15 cellular contexts compared by ENCODE assay signal in genomic region chr16:83011939-83012338, GRCh38.
DNase-seq lines count a peak whose midpoint lies in the region; ATAC-seq and TF ChIP-seq lines count a peak whose summit lies in the region.
"Had no signal": no experiment of that assay in that cellular context is flagged by ENCODE, and none has a peak within 500 bp of the region (broad histone marks: within the 10 kb centered on the region; RNA-seq: fewer than 3 reads in every experiment).

No MANE protein-coding gene starts in this region.

- H3K9me3 Mint-ChIP-seq in chondrocyte (ENCODE audit: low read depth) (no peaks in the 10 kb centered on the region), osteocyte (ENCODE audit: unreplicated experiment) (no peaks in the 10 kb centered on the region)
- H3K9me3 Mint-ChIP-seq in activated naive CD8-positive, alpha-beta T cell treated with anti-CD3 and anti-CD28 coated beads for 36 hours = no peaks in the 10 kb centered on the region

- intact Hi-C loops in IMR-90 (cut with micrococcal nuclease) = no loop called here
- intact Hi-C loops in adrenal gland (cut with DNase I) = no loop called here

- H2BK20ac ChIP-seq in IMR-90 (ENCODE audit: low read depth, low read length) = no peak overlapping the region

- H3K27me3 Mint-ChIP-seq in chondrocyte (ENCODE audit: low read depth) (no peaks in the 10 kb centered on the region), osteocyte (ENCODE audit: unreplicated experiment) (no peaks in the 10 kb centered on the region)
- no peaks in the 10 kb centered on the region for H3K27me3 Mint-ChIP-seq in activated naive CD8-positive, alpha-beta T cell treated with anti-CD3 and anti-CD28 coated beads for 36 hours

- H3K9me1 ChIP-seq in IMR-90 (ENCODE audit: insufficient read depth, low read length) = no peaks in the 10 kb centered on the region; the same call in 1 of the 2 replicates

- no peak for TF ChIP-seq RAD21 in IMR-90 (IDR thresholded peaks at IDR 0.05; ENCODE audit: low read length)

- dilution Hi-C loops in IMR-90 (cut with HindIII; ENCODE audit: low sequenced_read_pairs, unreplicated experiment) = no loop called here

- H3K9ac ChIP-seq in IMR-90 (ENCODE audit: low read depth, low read length) = no peak overlapping the region

- no peak overlapping the region for H2AFZ ChIP-seq in IMR-90 (replicated peaks; ENCODE audit: low read length, poor library complexity)

- DNase-seq in BJ (ENCODE audit: low read depth) (peak; percentile 40), IMR-90 (no peak), chondrocyte (ENCODE audit: low spot score) (no peak), osteocyte (ENCODE audit: extremely low spot score, unreplicated experiment) (no peak), adrenal gland (no peak)
- DNase-seq in activated CD4-positive, alpha-beta T cell treated with anti-CD3 and anti-CD28 coated beads for 48 hours = no peak
- no peak for DNase-seq in activated naive CD8-positive, alpha-beta T cell treated with anti-CD3 and anti-CD28 coated beads for 36 hours
- DNase-seq: 8988T; CD4-positive, alpha-beta memory T cell; DMS79; GDM1; HCEC 1CT; HFFc6 had no signal

- H3K4me3 Mint-ChIP-seq in chondrocyte (ENCODE audit: unreplicated experiment) (no peak overlapping the region), osteocyte (ENCODE audit: unreplicated experiment) (no peak overlapping the region)
- no peak overlapping the region for H3K4me3 Mint-ChIP-seq in activated naive CD8-positive, alpha-beta T cell treated with anti-CD3 and anti-CD28 coated beads for 36 hours
- H3K4me3 Mint-ChIP-seq: CD4-positive, alpha-beta memory T cell; HFFc6 had no signal

- H3K56ac ChIP-seq in IMR-90 (ENCODE audit: extremely low read depth, insufficient read depth, low read length) = no peak overlapping the region

- no peaks in the 10 kb centered on the region for H3K27me3 ChIP-seq in BJ (ENCODE audit: control insufficient read depth, insufficient read depth, low read length)
- H3K27me3 ChIP-seq in IMR-90 (ENCODE audit: control insufficient read depth, insufficient read depth, low read length) = no peaks in the 10 kb centered on the region
- H3K27me3 ChIP-seq in adrenal gland = no peaks in the 10 kb centered on the region

- H4K5ac ChIP-seq in IMR-90 (ENCODE audit: low read depth, low read length) = no peak overlapping the region

- H2AK9ac ChIP-seq in IMR-90 (replicated peaks; ENCODE audit: low read depth, low read length, poor library complexity) = no peak overlapping the region

- no peak overlapping the region for H3K4me2 ChIP-seq in IMR-90 (ENCODE audit: low read depth, low read length)

- POLR2A ChIA-PET in BJ (lab: Charles Lee) (no interaction called here), IMR-90 (lab: Charles Lee; ENCODE audit: unreplicated experiment) (no interaction called here)

- H3K23ac ChIP-seq in IMR-90 (ENCODE audit: low read depth, low read length) = no peak overlapping the region

- H4K8ac ChIP-seq in IMR-90 (ENCODE audit: low read depth in 2 of 2, low read length in 2 of 2) = no peak overlapping the region

- TF ChIP-seq CTCF in BJ (IDR thresholded peaks at IDR 0.05; ENCODE audit: insufficient read depth, low read depth, low read length) (no peak), IMR-90 (conservative IDR thresholded peaks at IDR 0.05; ENCODE audit: low read depth, low read length) (no peak), chondrocyte (IDR thresholded peaks at IDR 0.05) (no peak), osteocyte (IDR thresholded peaks at IDR 0.05) (no peak), adrenal gland (IDR thresholded peaks at IDR 0.05) (no peak)

- peaks cover 0 to 3% of the 10 kb centered on the region in 2 experiments; a peak in 1 of 4 replicates for H3K79me1 ChIP-seq in IMR-90 (ENCODE audit: low read depth in 1 of 2, low read length in 2 of 2)

- in situ Hi-C loops in IMR-90 (cut with MboI; ENCODE audit: low sequenced_read_pairs) = no loop called here

- H2BK120ac ChIP-seq in IMR-90 (ENCODE audit: low read depth, low read length) = no peak overlapping the region

- H3K9me3 ChIP-seq in IMR-90 (ENCODE audit: control insufficient read depth, insufficient read depth, low read length) (no peaks in the 10 kb centered on the region), adrenal gland (replicated peaks in 1 of 3) (no peaks in the 10 kb centered on the region)

- no peak overlapping the region for H3K14ac ChIP-seq in IMR-90 (replicated peaks; ENCODE audit: low read depth, low read length)

- no peak overlapping the region for H2AK5ac ChIP-seq in IMR-90 (ENCODE audit: low read depth, low read length)

- no peak overlapping the region for H2BK15ac ChIP-seq in IMR-90 (ENCODE audit: low read depth, low read length)

- TF ChIP-seq POLR2A in IMR-90 (IDR thresholded peaks at IDR 0.05; ENCODE audit: low read depth, low read length) = no peak
- TF ChIP-seq POLR2A in adrenal gland (IDR thresholded peaks at IDR 0.05) = no peak

- H3K4me3 ChIP-seq in BJ (ENCODE audit: low read depth, low read length) = no peak overlapping the region
- H3K4me3 ChIP-seq in IMR-90 (ENCODE audit: insufficient read depth, low read depth, low read length) = no peak overlapping the region
- no peak overlapping the region for H3K4me3 ChIP-seq in adrenal gland

- H3K27ac ChIP-seq in IMR-90 (ENCODE audit: insufficient read depth, low read length) = no peak overlapping the region
- no peak overlapping the region for H3K27ac ChIP-seq in adrenal gland
- H3K27ac ChIP-seq: C4-2B had no signal

- no peaks in the 10 kb centered on the region for H4K20me1 ChIP-seq in IMR-90 (ENCODE audit: insufficient read depth, low read length)

- no peak overlapping the region for H4K91ac ChIP-seq in IMR-90 (ENCODE audit: insufficient read depth, low read depth, low read length)

- ATAC-seq in IMR-90 (ENCODE audit: low read depth) (peak; percentile 59; the same call in 1 of the 2 replicates), HG02798 (IDR thresholded peaks at IDR 0.05; ENCODE audit: poor library complexity, unreplicated experiment) (no peak)

- CTCF ChIA-PET in BJ (lab: Yijun Ruan, JAX) = no interaction called here
- CTCF ChIA-PET in IMR-90 (lab: Yijun Ruan, JAX) = no interaction called here

- no CpG with 5 or more reads among the region's 2 CpGs for WGBS in IMR-90 (ENCODE audit: extremely low coverage in 2 of 2, insufficient read length in 1 of 2), 2 experiments
- WGBS in adrenal gland, 4 donors = 80 to 81% (median 80%) methylated on average over 2 of the region's 2 CpGs

- H3K27ac Mint-ChIP-seq in chondrocyte (ENCODE audit: unreplicated experiment) (peak overlapping the region; percentile 87), osteocyte (ENCODE audit: unreplicated experiment) (peak overlapping the region; percentile 39)
- H3K27ac Mint-ChIP-seq in activated naive CD8-positive, alpha-beta T cell treated with anti-CD3 and anti-CD28 coated beads for 36 hours = no peak overlapping the region
- H3K27ac Mint-ChIP-seq: CD4-positive, alpha-beta memory T cell; HFFc6 had no signal

- H3K4ac ChIP-seq in IMR-90 (ENCODE audit: low read depth, low read length) = no peak overlapping the region

- H2BK5ac ChIP-seq in IMR-90 (ENCODE audit: low read depth, low read length, poor library complexity, severe bottlenecking) = no peak overlapping the region

- BruUV-seq in IMR-90 (replicated peaks; lab: Mats Ljungman, UMichigan) = no TSS peak

- H3K36me3 ChIP-seq in BJ (ENCODE audit: control insufficient read depth, insufficient read depth, low read length) (no peaks in the 10 kb centered on the region), IMR-90 (ENCODE audit: control insufficient read depth, insufficient read depth, low read length) (no peaks in the 10 kb centered on the region), adrenal gland (replicated peaks in 1 of 2) (no peaks in the 10 kb centered on the region)

- no peak overlapping the region for H3K18ac ChIP-seq in IMR-90 (ENCODE audit: low read depth, low read length)

- H3K4me1 ChIP-seq in IMR-90 (ENCODE audit: control insufficient read depth, insufficient read depth, low read length) = no peaks in the 10 kb centered on the region
- H3K4me1 ChIP-seq in adrenal gland (replicated peaks in 1 of 2) = no peaks in the 10 kb centered on the region

- peaks cover 36% of the 10 kb centered on the region for H3K4me1 Mint-ChIP-seq in chondrocyte (ENCODE audit: low read depth)
- peaks cover 26% of the 10 kb centered on the region for H3K4me1 Mint-ChIP-seq in osteocyte (ENCODE audit: unreplicated experiment)
- no peaks in the 10 kb centered on the region for H3K4me1 Mint-ChIP-seq in activated naive CD8-positive, alpha-beta T cell treated with anti-CD3 and anti-CD28 coated beads for 36 hours
- H3K4me1 Mint-ChIP-seq: CD4-positive, alpha-beta memory T cell had no signal

- H3K36me3 Mint-ChIP-seq in chondrocyte (ENCODE audit: low read depth) (no peaks in the 10 kb centered on the region), osteocyte (ENCODE audit: unreplicated experiment) (no peaks in the 10 kb centered on the region)
- H3K36me3 Mint-ChIP-seq in activated naive CD8-positive, alpha-beta T cell treated with anti-CD3 and anti-CD28 coated beads for 36 hours = no peaks in the 10 kb centered on the region
- H3K36me3 Mint-ChIP-seq: CD4-positive, alpha-beta memory T cell had no signal

TF ChIP-seq in IMR-90, 13 proteins besides CTCF, POLR2A, EP300 and RAD21:
- TF ChIP-seq RCOR1 (IDR thresholded peaks at IDR 0.05; ENCODE audit: insufficient replicate concordance, low read length) (no peak), CHD1 (IDR thresholded peaks at IDR 0.05; ENCODE audit: low read depth, low read length) (no peak), MAFK (IDR thresholded peaks at IDR 0.05; ENCODE audit: low read depth, low read length) (no peak), ELK1 (IDR thresholded peaks at IDR 0.05; ENCODE audit: borderline replicate concordance, low read depth, low read length) (no peak), CEBPB (IDR thresholded peaks at IDR 0.05; ENCODE audit: low read depth, low read length) (no peak)
